8 cellular contexts compared by ENCODE assay signal in the genomic region with DNA sequence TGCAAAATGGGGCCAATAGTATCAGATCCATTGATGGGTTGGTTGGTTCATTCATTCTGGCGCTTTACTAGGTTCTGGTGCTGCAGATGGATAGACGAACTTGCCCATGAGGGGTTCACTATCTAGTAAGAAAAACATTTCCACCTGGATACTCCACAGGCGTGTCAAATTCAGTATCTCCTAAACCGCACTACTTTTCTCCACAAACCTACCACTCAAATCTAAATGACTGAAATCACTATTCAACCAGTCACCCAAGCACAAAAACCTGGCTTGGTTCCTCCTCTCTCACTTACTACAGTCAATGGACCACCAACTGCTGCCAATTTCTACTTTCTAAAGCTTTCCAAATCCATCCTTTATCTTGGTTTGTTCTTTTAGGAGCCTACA. TPM values are rescaled to one million over a fixed set of nuclear protein-coding genes. Genes with fewer than 3 reads are reported as not detected.
A peak's percentile ranks its signal among the peaks of the same experiment; 100 is the strongest.
DNase-seq lines count a peak whose midpoint lies in the region; ATAC-seq and TF ChIP-seq lines count a peak whose summit lies in the region.

No MANE protein-coding gene starts in this region.

- H3K36me3 ChIP-seq in ES-I3 (ENCODE audit: insufficient read depth, low read length) (no peaks in the 10 kb centered on the region), liver (ENCODE audit: control insufficient read depth in 4 of 4, insufficient read depth in 3 of 4, low read depth in 1 of 4, low read length in 3 of 4) (peaks cover 0 to 6% (median 4%) of the 10 kb centered on the region in 4 donors)

- H3K27ac ChIP-seq in liver (ENCODE audit: low read depth in 1 of 2, low read length in 2 of 2) = no peak overlapping the region

- H3K27me3 Mint-ChIP-seq in activated naive CD8-positive, alpha-beta T cell treated with anti-CD3 and anti-CD28 coated beads for 36 hours = peaks cover 4% of the 10 kb centered on the region
- no peaks in the 10 kb centered on the region for H3K27me3 Mint-ChIP-seq in type B pancreatic cell

- WGBS in liver = 16% methylated on average over 4 of the region's 4 CpGs

- peak overlapping the region; percentile 88 for H3K27ac Mint-ChIP-seq in activated naive CD8-positive, alpha-beta T cell treated with anti-CD3 and anti-CD28 coated beads for 36 hours
- H3K27ac Mint-ChIP-seq in type B pancreatic cell = no peak overlapping the region

- H3K4me3 Mint-ChIP-seq in activated naive CD8-positive, alpha-beta T cell treated with anti-CD3 and anti-CD28 coated beads for 36 hours = peak overlapping the region; percentile 89
- peak overlapping the region; percentile 92 for H3K4me3 Mint-ChIP-seq in type B pancreatic cell

- no peak for TF ChIP-seq CTCF in liver (IDR thresholded peaks at IDR 0.05; ENCODE audit: low read depth, low read length, missing input control)
- no peak for TF ChIP-seq CTCF in type B pancreatic cell (conservative IDR thresholded peaks at IDR 0.05)

- peaks cover 44% of the 10 kb centered on the region for H3K4me1 Mint-ChIP-seq in activated naive CD8-positive, alpha-beta T cell treated with anti-CD3 and anti-CD28 coated beads for 36 hours
- peaks cover 20% of the 10 kb centered on the region for H3K4me1 Mint-ChIP-seq in type B pancreatic cell (ENCODE audit: unreplicated experiment)

- peak overlapping the region; percentile 64 for H3K9ac ChIP-seq in ES-I3 (ENCODE audit: low read depth, low read length)
- peak overlapping the region; percentile 42 to 62 for H3K9ac ChIP-seq in liver (ENCODE audit: low read depth in 1 of 2, low read length in 2 of 2)

- H3K27me3 ChIP-seq in liver (ENCODE audit: control insufficient read depth in 4 of 4, insufficient read depth in 4 of 4, low read length in 3 of 4) = no peaks in the 10 kb centered on the region

- TF ChIP-seq RAD21 in liver (IDR thresholded peaks at IDR 0.05) = no peak

- no peaks in the 10 kb centered on the region for H3K4me1 ChIP-seq in ES-I3 (ENCODE audit: insufficient read depth, low read length)
- H3K4me1 ChIP-seq in liver (ENCODE audit: control insufficient read depth in 4 of 4, insufficient read depth in 4 of 4, low read length in 3 of 4) = peaks cover 0 to 9% (median 9%) of the 10 kb centered on the region in 4 donors

- peaks cover 1% of the 10 kb centered on the region for H3K9me3 Mint-ChIP-seq in activated naive CD8-positive, alpha-beta T cell treated with anti-CD3 and anti-CD28 coated beads for 36 hours
- no peaks in the 10 kb centered on the region for H3K9me3 Mint-ChIP-seq in type B pancreatic cell

- H3K36me3 Mint-ChIP-seq in activated naive CD8-positive, alpha-beta T cell treated with anti-CD3 and anti-CD28 coated beads for 36 hours = peaks cover 49% of the 10 kb centered on the region
- H3K36me3 Mint-ChIP-seq in type B pancreatic cell = peaks cover 10% of the 10 kb centered on the region

- no peaks in the 10 kb centered on the region for H3K9me3 ChIP-seq in ES-I3 (ENCODE audit: control insufficient read depth, insufficient read depth, low read length)
- no peaks in the 10 kb centered on the region for H3K9me3 ChIP-seq in liver (ENCODE audit: control insufficient read depth in 4 of 4, low read length in 3 of 4)

- DNase-seq in activated naive CD8-positive, alpha-beta T cell treated with anti-CD3 and anti-CD28 coated beads for 36 hours = no peak
- no peak for DNase-seq in type B pancreatic cell (ENCODE audit: extremely low spot score, unreplicated experiment)
- DNase-seq in hippocampal formation (lab: John Stamatoyannopoulos, UW) = no peak
- DNase-seq in stimulated activated CD4-positive, alpha-beta T cell treated with anti-CD3 and anti-CD28 coated beads, Interleukin-15, amount 100 ng/mL, for 24 hours = no peak
- no peak for DNase-seq in kidney tubule cell (ENCODE audit: low spot score)

- peak overlapping the region; percentile 62 to 72 (median 68) for H3K4me3 ChIP-seq in liver (ENCODE audit: low read depth in 1 of 3, low read length in 3 of 3)

- ATAC-seq in HG02938 (IDR thresholded peaks at IDR 0.05; ENCODE audit: unreplicated experiment) = peak; percentile 14

TF ChIP-seq in liver, 16 proteins besides CTCF, POLR2A, EP300 and RAD21:
- TF ChIP-seq HNF4A (conservative IDR thresholded peaks at IDR 0.05) (no peak), HNF4G (IDR thresholded peaks at IDR 0.05) (no peak), YY1 (IDR thresholded peaks at IDR 0.05) (no peak), SP1 (IDR thresholded peaks at IDR 0.05) (no peak), TAF1 (conservative IDR thresholded peaks at IDR 0.05) (no peak), RXRA (IDR thresholded peaks at IDR 0.05) (no peak), NR2F2 (IDR thresholded peaks at IDR 0.05) (no peak), JUND (IDR thresholded peaks at IDR 0.05) (no peak)
- TF ChIP-seq, protein P1, sequence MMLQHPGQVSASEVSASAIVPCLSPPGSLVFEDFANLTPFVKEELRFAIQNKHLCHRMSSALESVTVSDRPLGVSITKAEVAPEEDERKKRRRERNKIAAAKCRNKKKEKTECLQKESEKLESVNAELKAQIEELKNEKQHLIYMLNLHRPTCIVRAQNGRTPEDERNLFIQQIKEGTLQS (IDR thresholded peaks at IDR 0.05) = no peak

RNA-seq across cellular contexts. Expression of a gene that starts 0.6 kb away (rescaled TPM):
- 10 to 100 TPM; 86.0 to 87.4 TPM for total RNA-seq in activated naive CD8-positive, alpha-beta T cell treated with anti-CD3 and anti-CD28 coated beads for 36 hours
- total RNA-seq in liver (10 to 100 TPM; 10.2 to 13.6 TPM), type B pancreatic cell (ENCODE audit: low replicate concordance) (28.7 and 31.9 TPM in 2 replicates)
- polyA plus RNA-seq in liver = 1 to 10 TPM; 7.2 to 7.7 TPM
